8 cellular contexts compared by ENCODE assay signal in genomic region chr20:35091808-35092523, GRCh38. TPM values are rescaled to one million over a fixed set of nuclear protein-coding genes. Genes with fewer than 3 reads are reported as not detected.
DNase-seq lines count a peak whose midpoint lies in the region; ATAC-seq and TF ChIP-seq lines count a peak whose summit lies in the region.

No MANE protein-coding gene starts in this region.

- ATAC-seq in HG03097 (IDR thresholded peaks at IDR 0.05; ENCODE audit: low FRiP score, unreplicated experiment) = peak; percentile 17

- peaks cover 12% of the 10 kb centered on the region for H3K36me3 Mint-ChIP-seq in nephron (ENCODE audit: low read depth)

- peak overlapping the region; percentile 95 for H3K4me3 ChIP-seq in epithelial cell of proximal tubule (ENCODE audit: low read depth, low read length)

- no peaks in the 10 kb centered on the region for H3K9me3 Mint-ChIP-seq in nephron

- peak; percentile 7 for DNase-seq in stimulated activated CD4-positive, alpha-beta T cell treated with anti-CD3 and anti-CD28 coated beads, Interleukin-4, amount 100 ng/mL, for 24 hours
- no peak for DNase-seq in stimulated activated CD4-positive, alpha-beta T cell treated with anti-CD3 and anti-CD28 coated beads, Interleukin-4, amount 100 ng/mL, for 4 hours
- peak; percentile 70 to 72 for DNase-seq in SW 1271 (lab: John Stamatoyannopoulos, UW)
- no peak for DNase-seq in epithelial cell of proximal tubule (ENCODE audit: low read depth)
- DNase-seq in iPS-NIHi11 (ENCODE audit: low spot score) = no peak
- no peak for DNase-seq in activated effector memory CD4-positive, alpha-beta T cell treated with anti-CD3 and anti-CD28 coated beads, Interleukin-2, amount 50 U/mL, for 16 hours

- no peaks in the 10 kb centered on the region for H3K27me3 Mint-ChIP-seq in nephron (ENCODE audit: low read depth)

- peak overlapping the region; percentile 86 to 96 (median 94) for H3K27ac Mint-ChIP-seq in nephron

- H3K4me3 Mint-ChIP-seq in nephron = peak overlapping the region; percentile 90 to 99 (median 92)

- peaks cover 49% of the 10 kb centered on the region for H3K4me1 Mint-ChIP-seq in nephron

- TF ChIP-seq CTCF in epithelial cell of proximal tubule (conservative IDR thresholded peaks at IDR 0.05; ENCODE audit: low read depth, low read length) (no peak), nephron (IDR thresholded peaks at IDR 0.05; ENCODE audit: unreplicated experiment in 3 of 3) (no peak)

RNA-seq across cellular contexts. Expression of gene TRPC4AP, which starts 0.6 kb away (rescaled TPM):
- total RNA-seq in epithelial cell of proximal tubule = 58.6 and 82.2 TPM in 2 replicates

RNA-seq across cellular contexts. Expression of gene EDEM2, which starts 55.2 kb away (rescaled TPM):
- 20.4 and 35.2 TPM in 2 replicates for total RNA-seq in epithelial cell of proximal tubule

Comparison
In these comparisons a context has a peak if more than half of its experiments do, and no peak if none do; other contexts are left out.
1. DNase-seq: peak in stimulated activated CD4-positive, alpha-beta T cell treated with anti-CD3 and anti-CD28 coated beads, Interleukin-4, amount 100 ng/mL, for 24 hours (single experiment) and SW 1271 (2 of 2); none in stimulated activated CD4-positive, alpha-beta T cell treated with anti-CD3 and anti-CD28 coated beads, Interleukin-4, amount 100 ng/mL, for 4 hours (0 of 2), epithelial cell of proximal tubule (single experiment), iPS-NIHi11 (single experiment) and activated effector memory CD4-positive, alpha-beta T cell treated with anti-CD3 and anti-CD28 coated beads, Interleukin-2, amount 50 U/mL, for 16 hours (single experiment).